Comparison of ENCODE assay signal across 8 cellular contexts in genomic region chr17:2853111-2853721, GRCh38. TPM values are rescaled to one million over a fixed set of nuclear protein-coding genes. Genes with fewer than 3 reads are reported as not detected.
A peak's percentile ranks its signal among the peaks of the same experiment; 100 is the strongest.
DNase-seq lines count a peak whose midpoint lies in the region; ATAC-seq and TF ChIP-seq lines count a peak whose summit lies in the region.

No MANE protein-coding gene starts in this region.

- TF ChIP-seq CTCF in fibroblast of mammary gland (conservative IDR thresholded peaks at IDR 0.05; ENCODE audit: control insufficient read depth, insufficient read depth, low read depth, low read length) (no peak), nephron progenitor cell (IDR thresholded peaks at IDR 0.05) (no peak)

- H3K27me3 Mint-ChIP-seq in activated T-cell treated with anti-CD3 and anti-CD28 coated beads, Interleukin-2, amount 50 U/mL, for 4 hours (ENCODE audit: low read depth) = peaks cover 11% of the 10 kb centered on the region
- H3K27me3 Mint-ChIP-seq in nephron progenitor cell (ENCODE audit: low read depth, poor library complexity) = peaks cover 85% of the 10 kb centered on the region

- no peak overlapping the region for H3K27ac Mint-ChIP-seq in nephron progenitor cell

- H3K4me3 Mint-ChIP-seq in activated T-cell treated with anti-CD3 and anti-CD28 coated beads, Interleukin-2, amount 50 U/mL, for 4 hours = peak overlapping the region; percentile 46
- peak overlapping the region; percentile 28 for H3K4me3 Mint-ChIP-seq in nephron progenitor cell

- ATAC-seq in activated T-cell treated with anti-CD3 and anti-CD28 coated beads, Interleukin-2, amount 50 U/mL, for 4 hours = peak; percentile 69 to 72
- no peak for ATAC-seq in HG03159 (IDR thresholded peaks at IDR 0.05; ENCODE audit: unreplicated experiment)

- peak overlapping the region; percentile 29 for H3K4me3 ChIP-seq in fibroblast of mammary gland (ENCODE audit: control insufficient read depth, low read depth, low read length)

- peak; percentile 57 for DNase-seq in AG08395 (ENCODE audit: low spot score)
- peak; percentile 33 for DNase-seq in HuH-7 (ENCODE audit: low spot score)
- peak; percentile 15 for DNase-seq in activated T-cell treated with anti-CD3 and anti-CD28 coated beads, Interleukin-2, amount 50 U/mL, for 4 hours
- DNase-seq in fibroblast of mammary gland (ENCODE audit: low read depth) = peak; percentile 43
- peak; percentile 62 for DNase-seq in nephron progenitor cell
- no peak for DNase-seq in NCI-H2081 (lab: John Stamatoyannopoulos, UW)
- DNase-seq in NCI-H1105 (lab: John Stamatoyannopoulos, UW) = no peak

- H3K9me3 Mint-ChIP-seq in activated T-cell treated with anti-CD3 and anti-CD28 coated beads, Interleukin-2, amount 50 U/mL, for 4 hours = no peaks in the 10 kb centered on the region
- no peaks in the 10 kb centered on the region for H3K9me3 Mint-ChIP-seq in nephron progenitor cell

- H3K4me1 Mint-ChIP-seq in activated T-cell treated with anti-CD3 and anti-CD28 coated beads, Interleukin-2, amount 50 U/mL, for 4 hours (ENCODE audit: low read depth) = peaks cover 23% of the 10 kb centered on the region
- peaks cover 23% of the 10 kb centered on the region for H3K4me1 Mint-ChIP-seq in nephron progenitor cell

- peaks cover 2% of the 10 kb centered on the region for H3K36me3 Mint-ChIP-seq in activated T-cell treated with anti-CD3 and anti-CD28 coated beads, Interleukin-2, amount 50 U/mL, for 4 hours (ENCODE audit: insufficient read depth)
- H3K36me3 Mint-ChIP-seq in nephron progenitor cell (ENCODE audit: low read depth) = no peaks in the 10 kb centered on the region

RNA-seq across cellular contexts. Expression of gene RAP1GAP2, which starts 57.0 kb away (rescaled TPM):
- 1 to 10 TPM in 2 of 3 donors, under 1 TPM in 1; 0.29 to 1.6 (median 1.2) TPM for total RNA-seq in activated T-cell treated with anti-CD3 and anti-CD28 coated beads, Interleukin-2, amount 50 U/mL, for 4 hours

Comparison
In these comparisons a context has a peak if more than half of its experiments do, and no peak if none do; other contexts are left out.
1. DNase-seq: peak in AG08395 (single experiment), HuH-7 (single experiment), activated T-cell treated with anti-CD3 and anti-CD28 coated beads, Interleukin-2, amount 50 U/mL, for 4 hours (single experiment), fibroblast of mammary gland (single experiment) and nephron progenitor cell (single experiment); none in NCI-H2081 (0 of 2) and NCI-H1105 (single experiment).